In the genomic region with DNA sequence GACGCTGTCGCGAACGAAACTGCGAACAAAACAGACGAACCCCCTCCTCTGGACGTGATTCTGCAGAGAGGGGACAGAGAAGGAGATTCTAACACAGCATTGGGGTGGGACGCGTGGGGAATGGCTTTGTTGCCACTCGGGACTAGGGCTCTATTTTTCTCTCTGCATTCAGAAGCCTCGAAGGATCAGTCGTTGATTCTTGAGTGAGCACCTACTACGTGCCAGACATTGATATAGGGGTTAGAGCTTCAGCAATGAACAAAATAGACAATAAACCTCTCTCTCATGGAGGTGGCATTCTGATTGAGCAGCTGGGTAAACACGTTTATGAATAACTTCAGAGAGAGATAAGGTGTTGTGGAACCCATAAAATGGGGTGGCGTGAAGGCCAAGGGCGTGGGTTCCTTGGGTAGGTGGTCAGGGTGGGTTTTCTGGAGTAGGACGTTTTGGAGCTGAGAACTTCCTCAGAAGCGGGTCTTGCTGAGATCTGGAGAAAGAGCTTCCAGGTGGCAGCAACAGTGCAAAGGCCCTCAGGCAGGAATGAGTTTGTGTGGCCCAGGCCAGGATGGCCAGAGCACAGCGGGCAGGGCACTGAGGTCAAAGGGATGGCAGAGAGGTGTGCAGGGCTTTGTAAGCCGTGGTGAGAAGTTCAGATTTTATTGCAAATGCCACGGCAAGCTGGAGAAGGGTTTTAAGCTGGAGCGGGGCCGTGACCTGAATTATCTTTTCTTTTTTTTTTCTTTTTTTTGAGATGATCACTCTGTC, we compare ENCODE assay signal across 10 cellular contexts. TPM values are rescaled to one million over a fixed set of nuclear protein-coding genes. Genes with fewer than 3 reads are reported as not detected.
DNase-seq lines count a peak whose midpoint lies in the region; ATAC-seq and TF ChIP-seq lines count a peak whose summit lies in the region.
"Had no signal": no experiment of that assay in that cellular context is flagged by ENCODE, and none has a peak within 500 bp of the region (broad histone marks: within the 10 kb centered on the region; RNA-seq: fewer than 3 reads in every experiment).

No MANE protein-coding gene starts in this region.

- peaks cover 10% of the 10 kb centered on the region for H3K4me1 Mint-ChIP-seq in stimulated activated naive CD8-positive, alpha-beta T cell treated with anti-CD3 and anti-CD28 coated beads, Interleukin-15, Interleukin-2, amounts not matched to agents 100 ng/mL and 50 ng/mL, for 24 hours (ENCODE audit: low read depth)
- peaks cover 12 to 18% of the 10 kb centered on the region in 2 donors for H3K4me1 Mint-ChIP-seq in natural killer cell treated with Interleukin-12 subunit alpha and Interleukin-12 subunit beta and Interleukin-15 and Interleukin-18, amount 100 ng/mL, for 72 hours (ENCODE audit: low read depth in 2 of 2)

- H3K9me3 Mint-ChIP-seq in stimulated activated naive CD8-positive, alpha-beta T cell treated with anti-CD3 and anti-CD28 coated beads, Interleukin-15, Interleukin-2, amounts not matched to agents 100 ng/mL and 50 ng/mL, for 24 hours, result peaks cover 7% of the 10 kb centered on the region
- no peaks in the 10 kb centered on the region for H3K9me3 Mint-ChIP-seq in natural killer cell treated with Interleukin-12 subunit alpha and Interleukin-12 subunit beta and Interleukin-15 and Interleukin-18, amount 100 ng/mL, for 72 hours

- H3K27ac Mint-ChIP-seq in stimulated activated naive CD8-positive, alpha-beta T cell treated with anti-CD3 and anti-CD28 coated beads, Interleukin-15, Interleukin-2, amounts not matched to agents 100 ng/mL and 50 ng/mL, for 24 hours, result no peak overlapping the region
- H3K27ac Mint-ChIP-seq in natural killer cell treated with Interleukin-12 subunit alpha and Interleukin-12 subunit beta and Interleukin-15 and Interleukin-18, amount 100 ng/mL, for 72 hours, result peak overlapping the region; percentile 38 to 75

- H3K4me3 ChIP-seq in epithelial cell of esophagus (ENCODE audit: low read length), result peak overlapping the region; percentile 56

- H3K36me3 Mint-ChIP-seq in stimulated activated naive CD8-positive, alpha-beta T cell treated with anti-CD3 and anti-CD28 coated beads, Interleukin-15, Interleukin-2, amounts not matched to agents 100 ng/mL and 50 ng/mL, for 24 hours (ENCODE audit: low read depth), result no peaks in the 10 kb centered on the region
- no peaks in the 10 kb centered on the region for H3K36me3 Mint-ChIP-seq in natural killer cell treated with Interleukin-12 subunit alpha and Interleukin-12 subunit beta and Interleukin-15 and Interleukin-18, amount 100 ng/mL, for 72 hours

- ATAC-seq in stimulated activated naive CD8-positive, alpha-beta T cell treated with anti-CD3 and anti-CD28 coated beads, Interleukin-15, Interleukin-2, amounts not matched to agents 100 U/mL and 50 U/mL, for 24 hours, result no peak
- ATAC-seq in natural killer cell treated with Interleukin-12 subunit alpha and Interleukin-12 subunit beta and Interleukin-15 and Interleukin-18, amount 100 ng/mL, for 72 hours, result no peak

- peak overlapping the region; percentile 67 for H3K4me3 Mint-ChIP-seq in stimulated activated naive CD8-positive, alpha-beta T cell treated with anti-CD3 and anti-CD28 coated beads, Interleukin-15, Interleukin-2, amounts not matched to agents 100 ng/mL and 50 ng/mL, for 24 hours
- H3K4me3 Mint-ChIP-seq in natural killer cell treated with Interleukin-12 subunit alpha and Interleukin-12 subunit beta and Interleukin-15 and Interleukin-18, amount 100 ng/mL, for 72 hours, result peak overlapping the region; percentile 84

- TF ChIP-seq CTCF in epithelial cell of esophagus (IDR thresholded peaks at IDR 0.05; ENCODE audit: insufficient read depth, low read depth, low read length, missing control alignments), result no peak

- peaks cover 57% of the 10 kb centered on the region for H3K27me3 Mint-ChIP-seq in stimulated activated naive CD8-positive, alpha-beta T cell treated with anti-CD3 and anti-CD28 coated beads, Interleukin-15, Interleukin-2, amounts not matched to agents 100 ng/mL and 50 ng/mL, for 24 hours
- peaks cover 30 to 44% of the 10 kb centered on the region in 2 donors for H3K27me3 Mint-ChIP-seq in natural killer cell treated with Interleukin-12 subunit alpha and Interleukin-12 subunit beta and Interleukin-15 and Interleukin-18, amount 100 ng/mL, for 72 hours

- DNase-seq in stimulated activated naive CD8-positive, alpha-beta T cell treated with anti-CD3 and anti-CD28 coated beads, Interleukin-15, Interleukin-2, amounts not matched to agents 100 U/mL and 50 U/mL, for 24 hours, result no peak
- DNase-seq in epithelial cell of esophagus (ENCODE audit: low read depth), result no peak
- DNase-seq in natural killer cell treated with Interleukin-12 subunit alpha and Interleukin-12 subunit beta and Interleukin-15 and Interleukin-18, amount 100 ng/mL, for 72 hours (ENCODE audit: low spot score), result no peak
- DNase-seq in NCI-H2107 treated with DMSO at 0.1 percent for 48 hours (lab: John Stamatoyannopoulos, UW; ENCODE audit: unreplicated experiment), result no peak
- DNase-seq in GM19240 (ENCODE audit: insufficient read length, low spot score), result no peak
- DNase-seq in amniotic stem cell (lab: John Stamatoyannopoulos, UW), result no peak
- DNase-seq in DMS 273 treated with DMSO at 0.1 percent for 48 hours (lab: John Stamatoyannopoulos, UW), result no peak
- DNase-seq: NCI-H226 had no signal

RNA-seq across cellular contexts. Expression of gene SLC2A10, which starts 0.9 kb away (rescaled TPM):
- total RNA-seq in natural killer cell treated with Interleukin-12 subunit alpha and Interleukin-12 subunit beta and Interleukin-15 and Interleukin-18, amount 100 ng/mL, for 72 hours, result 1 to 10 TPM in 1 of 2 donors, under 1 TPM in 1; 0.64 to 1.5 TPM

RNA-seq across cellular contexts. Expression of gene TP53RK, which starts 21.1 kb away (rescaled TPM):
- 10 to 100 TPM; 14.1 to 16.8 TPM for total RNA-seq in natural killer cell treated with Interleukin-12 subunit alpha and Interleukin-12 subunit beta and Interleukin-15 and Interleukin-18, amount 100 ng/mL, for 72 hours

RNA-seq across cellular contexts. Expression of gene SLC13A3, which starts 59.1 kb away (rescaled TPM):
- total RNA-seq in natural killer cell treated with Interleukin-12 subunit alpha and Interleukin-12 subunit beta and Interleukin-15 and Interleukin-18, amount 100 ng/mL, for 72 hours, result under 1 TPM; 0.47 to 0.55 TPM
- total RNA-seq: G401 had no signal
